Comparison of ENCODE assay signal across 22 cellular contexts in the genomic region with DNA sequence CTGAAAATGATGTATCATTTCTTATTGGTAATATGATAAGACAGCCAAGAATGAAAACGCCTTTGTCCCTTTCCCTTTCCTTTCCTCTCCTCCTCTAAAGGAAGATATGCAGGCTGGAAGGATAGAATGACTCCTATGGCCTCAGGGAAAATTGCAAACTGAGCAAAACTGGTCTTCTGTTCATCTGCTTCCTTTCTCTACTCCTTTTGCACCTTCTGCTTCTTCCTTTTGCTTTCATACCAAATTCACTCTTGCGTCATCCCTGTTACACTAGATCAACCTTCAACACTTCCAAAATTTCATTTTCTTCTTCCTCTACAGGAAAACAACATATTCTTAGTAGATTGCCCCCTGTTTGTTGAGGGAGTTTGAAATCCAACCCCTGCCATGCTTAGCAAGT.
"Had no signal": no experiment of that assay in that cellular context is flagged by ENCODE, and none has a peak within 500 bp of the region (broad histone marks: within the 10 kb centered on the region; RNA-seq: fewer than 3 reads in every experiment).

No MANE protein-coding gene starts in this region.

- H3K9me3 ChIP-seq: gastrocnemius medialis, left ventricle myocardium inferior, mucosa of descending colon, ovary, psoas muscle, tibial artery had no signal

- H3K36me3 Mint-ChIP-seq: activated CD8-positive, alpha-beta memory T cell treated with anti-CD3 and anti-CD28 coated beads, Interleukin-2, amount 10 ng/mL, durations not matched to agents 7 days and 5 days; memory B cell; naive B cell had no signal

- H3K27ac Mint-ChIP-seq: activated CD4-positive, alpha-beta memory T cell treated with anti-CD3 and anti-CD28 coated beads, Interleukin-2, amount 10 ng/mL, durations not matched to agents 7 days and 5 days; activated CD4-positive, alpha-beta T cell treated with anti-CD3 and anti-CD28 coated beads for 36 hours; activated CD8-positive, alpha-beta memory T cell treated with anti-CD3 and anti-CD28 coated beads, Interleukin-2, amount 10 ng/mL, durations not matched to agents 7 days and 5 days; activated naive CD4-positive, alpha-beta T cell treated with anti-CD3 and anti-CD28 coated beads for 36 hours; activated naive CD8-positive, alpha-beta T cell treated with anti-CD3 and anti-CD28 coated beads, Interleukin-2, amount 50 U/mL, for 24 hours; memory B cell; naive B cell had no signal

- ATAC-seq: activated CD4-positive, alpha-beta T cell treated with anti-CD3 and anti-CD28 coated beads for 36 hours; activated CD8-positive, alpha-beta memory T cell treated with anti-CD3 and anti-CD28 coated beads, Interleukin-2, amount 10 ng/mL, durations not matched to agents 7 days and 5 days; activated naive CD8-positive, alpha-beta T cell treated with anti-CD3 and anti-CD28 coated beads, Interleukin-2, amount 50 U/mL, for 24 hours; gastrocnemius medialis; mucosa of descending colon; psoas muscle; right cardiac atrium; stimulated activated naive CD8-positive, alpha-beta T cell treated with anti-CD3 and anti-CD28 coated beads, Interleukin-15, Interleukin-2, amounts not matched to agents 100 U/mL and 50 U/mL, for 24 hours had no signal

- H3K4me3 ChIP-seq: coronary artery, gastrocnemius medialis, left ventricle myocardium inferior, mucosa of descending colon, ovary, psoas muscle, tibial artery had no signal

- H3K4me1 ChIP-seq: gastrocnemius medialis, left ventricle myocardium inferior, psoas muscle, tibial artery had no signal

- H3K36me3 ChIP-seq: brain microvascular endothelial cell, gastrocnemius medialis, left ventricle myocardium inferior, ovary, tibial artery had no signal

- H3K4me1 Mint-ChIP-seq: activated CD4-positive, alpha-beta memory T cell treated with anti-CD3 and anti-CD28 coated beads, Interleukin-2, amount 10 ng/mL, durations not matched to agents 7 days and 5 days; activated CD4-positive, alpha-beta T cell treated with anti-CD3 and anti-CD28 coated beads for 36 hours; activated CD8-positive, alpha-beta memory T cell treated with anti-CD3 and anti-CD28 coated beads, Interleukin-2, amount 10 ng/mL, durations not matched to agents 7 days and 5 days; activated naive CD8-positive, alpha-beta T cell treated with anti-CD3 and anti-CD28 coated beads, Interleukin-2, amount 50 U/mL, for 24 hours; memory B cell; naive B cell had no signal

- H3K27me3 ChIP-seq: brain microvascular endothelial cell, gastrocnemius medialis, ovary, tibial artery had no signal

- H3K9me3 Mint-ChIP-seq: activated CD4-positive, alpha-beta memory T cell treated with anti-CD3 and anti-CD28 coated beads, Interleukin-2, amount 10 ng/mL, durations not matched to agents 7 days and 5 days; activated naive CD4-positive, alpha-beta T cell treated with anti-CD3 and anti-CD28 coated beads for 36 hours; activated naive CD8-positive, alpha-beta T cell treated with anti-CD3 and anti-CD28 coated beads, Interleukin-2, amount 50 U/mL, for 24 hours; memory B cell; naive B cell had no signal

- H3K27me3 Mint-ChIP-seq: activated CD4-positive, alpha-beta memory T cell treated with anti-CD3 and anti-CD28 coated beads, Interleukin-2, amount 10 ng/mL, durations not matched to agents 7 days and 5 days; activated CD4-positive, alpha-beta T cell treated with anti-CD3 and anti-CD28 coated beads for 36 hours; activated CD8-positive, alpha-beta memory T cell treated with anti-CD3 and anti-CD28 coated beads, Interleukin-2, amount 10 ng/mL, durations not matched to agents 7 days and 5 days; activated naive CD8-positive, alpha-beta T cell treated with anti-CD3 and anti-CD28 coated beads, Interleukin-2, amount 50 U/mL, for 24 hours; memory B cell; naive B cell had no signal

- DNase-seq: activated CD4-positive, alpha-beta memory T cell treated with anti-CD3 and anti-CD28 coated beads, Interleukin-2, amount 10 ng/mL, durations not matched to agents 7 days and 5 days; activated CD4-positive, alpha-beta T cell treated with anti-CD3 and anti-CD28 coated beads for 36 hours; activated CD8-positive, alpha-beta memory T cell treated with anti-CD3 and anti-CD28 coated beads, Interleukin-2, amount 10 ng/mL, durations not matched to agents 7 days and 5 days; activated naive CD4-positive, alpha-beta T cell treated with anti-CD3 and anti-CD28 coated beads for 36 hours; activated naive CD8-positive, alpha-beta T cell treated with anti-CD3 and anti-CD28 coated beads, Interleukin-2, amount 50 U/mL, for 24 hours; activated T-cell treated with anti-CD3 and anti-CD28 coated beads, Interleukin-2, amount 50 U/mL, for 1 hour; aorta; brain microvascular endothelial cell; gastrocnemius medialis; head of caudate nucleus; kidney glomerular epithelial cell; left ventricle myocardium inferior; mucosa of descending colon; naive B cell; ovary; psoas muscle; right cardiac atrium; stimulated activated naive CD8-positive, alpha-beta T cell treated with anti-CD3 and anti-CD28 coated beads, Interleukin-15, Interleukin-2, amounts not matched to agents 100 U/mL and 50 U/mL, for 24 hours; substantia nigra; tibial artery had no signal

- H3K27ac ChIP-seq: brain microvascular endothelial cell, coronary artery, gastrocnemius medialis, left ventricle myocardium inferior, ovary, psoas muscle, tibial artery had no signal

- H3K4me3 Mint-ChIP-seq: activated CD4-positive, alpha-beta memory T cell treated with anti-CD3 and anti-CD28 coated beads, Interleukin-2, amount 10 ng/mL, durations not matched to agents 7 days and 5 days; activated CD4-positive, alpha-beta T cell treated with anti-CD3 and anti-CD28 coated beads for 36 hours; activated CD8-positive, alpha-beta memory T cell treated with anti-CD3 and anti-CD28 coated beads, Interleukin-2, amount 10 ng/mL, durations not matched to agents 7 days and 5 days; activated naive CD4-positive, alpha-beta T cell treated with anti-CD3 and anti-CD28 coated beads for 36 hours; activated naive CD8-positive, alpha-beta T cell treated with anti-CD3 and anti-CD28 coated beads, Interleukin-2, amount 50 U/mL, for 24 hours; memory B cell; naive B cell had no signal
